1 cellular context compared by ENCODE assay signal in the genomic region with DNA sequence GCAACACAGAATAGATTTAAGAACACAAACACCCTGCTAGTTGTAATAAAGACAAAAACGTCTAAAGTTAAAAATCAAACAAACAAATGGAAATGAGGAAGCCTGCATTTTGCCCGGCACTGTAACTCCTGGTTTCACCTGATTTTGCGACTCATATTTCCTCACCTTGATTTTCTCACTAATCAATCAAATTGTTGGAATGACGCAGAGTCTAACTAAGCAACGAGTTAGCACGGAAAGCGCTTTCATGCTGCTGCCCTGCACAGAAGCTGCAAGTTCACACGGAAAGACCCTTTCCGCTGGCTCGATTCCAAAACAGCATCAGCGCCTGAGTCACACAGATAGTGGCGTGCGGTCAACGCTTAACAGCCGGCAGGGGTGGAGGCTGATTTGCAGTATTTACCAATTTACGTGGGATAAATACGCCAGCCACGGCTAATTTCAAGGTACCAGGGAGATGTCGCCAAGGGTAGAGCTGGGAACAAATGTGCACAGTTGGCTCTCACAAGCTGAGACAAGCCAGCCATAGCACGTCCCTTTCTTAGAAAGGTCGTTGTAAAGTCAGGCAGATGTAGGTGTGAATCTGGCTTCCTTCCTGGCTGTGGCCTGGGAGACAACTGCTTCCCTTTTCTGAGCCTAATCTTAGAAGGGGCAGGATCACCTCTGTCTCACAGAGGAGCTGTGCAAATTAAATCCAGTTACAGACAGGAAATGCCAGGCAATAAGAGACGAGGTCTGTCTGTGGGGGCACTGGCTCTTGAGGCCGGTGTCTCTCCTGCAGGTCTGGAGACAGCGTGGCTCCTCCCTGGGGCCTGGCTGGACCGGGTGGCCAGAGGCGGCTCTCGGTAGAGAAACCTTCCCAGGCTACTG.
TF ChIP-seq lines count a peak whose summit lies in the region.

No MANE protein-coding gene starts in this region.

TF ChIP-seq in GM12878, 131 proteins besides CTCF, POLR2A, EP300 and RAD21 (continued from another document and continues in another):
- TF ChIP-seq NBN (IDR thresholded peaks at IDR 0.05) (peak; percentile 84), ZNF384 (IDR thresholded peaks at IDR 0.05; ENCODE audit: borderline replicate concordance, low read depth, low read length) (no peak), CBX5 (IDR thresholded peaks at IDR 0.05; ENCODE audit: low read depth) (no peak), KAT2A (conservative IDR thresholded peaks at IDR 0.05; ENCODE audit: control insufficient read depth, low read depth, low read length) (no peak), ZNF622 (IDR thresholded peaks at IDR 0.05) (no peak), RB1 (IDR thresholded peaks at IDR 0.05; ENCODE audit: borderline replicate concordance) (no peak), RCOR1 (conservative IDR thresholded peaks at IDR 0.05; ENCODE audit: low read depth, low read length) (no peak), CBFB (IDR thresholded peaks at IDR 0.05; ENCODE audit: low read depth) (peak; percentile 86), NR2C1 (IDR thresholded peaks at IDR 0.05) (no peak), ESRRA (IDR thresholded peaks at IDR 0.05; ENCODE audit: low read length) (no peak), LARP7 (IDR thresholded peaks at IDR 0.05) (0 out of 2 replicates have a peak, but pooled peaks have one; percentile 34), KDM1A (IDR thresholded peaks at IDR 0.05; ENCODE audit: borderline replicate concordance) (no peak), YBX1 (IDR thresholded peaks at IDR 0.05) (no peak), IKZF2 (IDR thresholded peaks at IDR 0.05) (peak; percentile 82 to 87), MXI1 (IDR thresholded peaks at IDR 0.05; ENCODE audit: low read depth, low read length) (no peak), CREB1 (IDR thresholded peaks at IDR 0.05; ENCODE audit: low read depth) (peak; percentile 57), ZNF207 (IDR thresholded peaks at IDR 0.05; ENCODE audit: borderline replicate concordance) (no peak), SMC3 (IDR thresholded peaks at IDR 0.05; ENCODE audit: borderline replicate concordance, low read length) (no peak), GABPA (IDR thresholded peaks at IDR 0.05; ENCODE audit: low read depth) (no peak), ZNF274 (IDR thresholded peaks at IDR 0.05; ENCODE audit: insufficient read depth, insufficient read length) (no peak), MEF2B (IDR thresholded peaks at IDR 0.05; ENCODE audit: partially characterized antibody, poor library complexity, severe bottlenecking) (peak; percentile 76), SRF (IDR thresholded peaks at IDR 0.05; ENCODE audit: low read depth in 2 of 2, low read length in 2 of 2) (0 out of 4 replicates have a peak, but pooled peaks of 1 of the 2 experiments have one; percentile 33), DPF2 (IDR thresholded peaks at IDR 0.05) (peak; percentile 95)
- TF ChIP-seq, protein P1, sequence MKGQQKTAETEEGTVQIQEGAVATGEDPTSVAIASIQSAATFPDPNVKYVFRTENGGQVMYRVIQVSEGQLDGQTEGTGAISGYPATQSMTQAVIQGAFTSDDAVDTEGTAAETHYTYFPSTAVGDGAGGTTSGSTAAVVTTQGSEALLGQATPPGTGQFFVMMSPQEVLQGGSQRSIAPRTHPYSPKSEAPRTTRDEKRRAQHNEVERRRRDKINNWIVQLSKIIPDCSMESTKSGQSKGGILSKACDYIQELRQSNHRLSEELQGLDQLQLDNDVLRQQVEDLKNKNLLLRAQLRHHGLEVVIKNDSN (IDR thresholded peaks at IDR 0.05; ENCODE audit: borderline replicate concordance, extremely low read length, insufficient read depth, low read depth, low read length) = no peak
- TF ChIP-seq, protein P2, sequence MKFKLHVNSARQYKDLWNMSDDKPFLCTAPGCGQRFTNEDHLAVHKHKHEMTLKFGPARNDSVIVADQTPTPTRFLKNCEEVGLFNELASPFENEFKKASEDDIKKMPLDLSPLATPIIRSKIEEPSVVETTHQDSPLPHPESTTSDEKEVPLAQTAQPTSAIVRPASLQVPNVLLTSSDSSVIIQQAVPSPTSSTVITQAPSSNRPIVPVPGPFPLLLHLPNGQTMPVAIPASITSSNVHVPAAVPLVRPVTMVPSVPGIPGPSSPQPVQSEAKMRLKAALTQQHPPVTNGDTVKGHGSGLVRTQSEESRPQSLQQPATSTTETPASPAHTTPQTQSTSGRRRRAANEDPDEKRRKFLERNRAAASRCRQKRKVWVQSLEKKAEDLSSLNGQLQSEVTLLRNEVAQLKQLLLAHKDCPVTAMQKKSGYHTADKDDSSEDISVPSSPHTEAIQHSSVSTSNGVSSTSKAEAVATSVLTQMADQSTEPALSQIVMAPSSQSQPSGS (IDR thresholded peaks at IDR 0.05; ENCODE audit: low read length) = peak; percentile 70
- TF ChIP-seq, protein P3, sequence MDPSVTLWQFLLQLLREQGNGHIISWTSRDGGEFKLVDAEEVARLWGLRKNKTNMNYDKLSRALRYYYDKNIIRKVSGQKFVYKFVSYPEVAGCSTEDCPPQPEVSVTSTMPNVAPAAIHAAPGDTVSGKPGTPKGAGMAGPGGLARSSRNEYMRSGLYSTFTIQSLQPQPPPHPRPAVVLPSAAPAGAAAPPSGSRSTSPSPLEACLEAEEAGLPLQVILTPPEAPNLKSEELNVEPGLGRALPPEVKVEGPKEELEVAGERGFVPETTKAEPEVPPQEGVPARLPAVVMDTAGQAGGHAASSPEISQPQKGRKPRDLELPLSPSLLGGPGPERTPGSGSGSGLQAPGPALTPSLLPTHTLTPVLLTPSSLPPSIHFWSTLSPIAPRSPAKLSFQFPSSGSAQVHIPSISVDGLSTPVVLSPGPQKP (IDR thresholded peaks at IDR 0.05; ENCODE audit: low read depth, low read length) = no peak
- TF ChIP-seq, protein P4, sequence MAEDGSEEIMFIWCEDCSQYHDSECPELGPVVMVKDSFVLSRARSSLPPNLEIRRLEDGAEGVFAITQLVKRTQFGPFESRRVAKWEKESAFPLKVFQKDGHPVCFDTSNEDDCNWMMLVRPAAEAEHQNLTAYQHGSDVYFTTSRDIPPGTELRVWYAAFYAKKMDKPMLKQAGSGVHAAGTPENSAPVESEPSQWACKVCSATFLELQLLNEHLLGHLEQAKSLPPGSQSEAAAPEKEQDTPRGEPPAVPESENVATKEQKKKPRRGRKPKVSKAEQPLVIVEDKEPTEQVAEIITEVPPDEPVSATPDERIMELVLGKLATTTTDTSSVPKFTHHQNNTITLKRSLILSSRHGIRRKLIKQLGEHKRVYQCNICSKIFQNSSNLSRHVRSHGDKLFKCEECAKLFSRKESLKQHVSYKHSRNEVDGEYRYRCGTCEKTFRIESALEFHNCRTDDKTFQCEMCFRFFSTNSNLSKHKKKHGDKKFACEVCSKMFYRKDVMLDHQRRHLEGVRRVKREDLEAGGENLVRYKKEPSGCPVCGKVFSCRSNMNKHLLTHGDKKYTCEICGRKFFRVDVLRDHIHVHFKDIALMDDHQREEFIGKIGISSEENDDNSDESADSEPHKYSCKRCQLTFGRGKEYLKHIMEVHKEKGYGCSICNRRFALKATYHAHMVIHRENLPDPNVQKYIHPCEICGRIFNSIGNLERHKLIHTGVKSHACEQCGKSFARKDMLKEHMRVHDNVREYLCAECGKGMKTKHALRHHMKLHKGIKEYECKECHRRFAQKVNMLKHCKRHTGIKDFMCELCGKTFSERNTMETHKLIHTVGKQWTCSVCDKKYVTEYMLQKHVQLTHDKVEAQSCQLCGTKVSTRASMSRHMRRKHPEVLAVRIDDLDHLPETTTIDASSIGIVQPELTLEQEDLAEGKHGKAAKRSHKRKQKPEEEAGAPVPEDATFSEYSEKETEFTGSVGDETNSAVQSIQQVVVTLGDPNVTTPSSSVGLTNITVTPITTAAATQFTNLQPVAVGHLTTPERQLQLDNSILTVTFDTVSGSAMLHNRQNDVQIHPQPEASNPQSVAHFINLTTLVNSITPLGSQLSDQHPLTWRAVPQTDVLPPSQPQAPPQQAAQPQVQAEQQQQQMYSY (CRISPR knock-in tag; IDR thresholded peaks at IDR 0.05) = no peak
- TF ChIP-seq, protein P5, sequence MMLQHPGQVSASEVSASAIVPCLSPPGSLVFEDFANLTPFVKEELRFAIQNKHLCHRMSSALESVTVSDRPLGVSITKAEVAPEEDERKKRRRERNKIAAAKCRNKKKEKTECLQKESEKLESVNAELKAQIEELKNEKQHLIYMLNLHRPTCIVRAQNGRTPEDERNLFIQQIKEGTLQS (IDR thresholded peaks at IDR 0.05; ENCODE audit: borderline replicate concordance, extremely low read depth, low read depth, low read length) = no peak
- TF ChIP-seq, protein P6, sequence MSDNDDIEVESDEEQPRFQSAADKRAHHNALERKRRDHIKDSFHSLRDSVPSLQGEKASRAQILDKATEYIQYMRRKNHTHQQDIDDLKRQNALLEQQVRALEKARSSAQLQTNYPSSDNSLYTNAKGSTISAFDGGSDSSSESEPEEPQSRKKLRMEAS (IDR thresholded peaks at IDR 0.05; ENCODE audit: low read depth, low read length) = no peak
- TF ChIP-seq, protein P7, sequence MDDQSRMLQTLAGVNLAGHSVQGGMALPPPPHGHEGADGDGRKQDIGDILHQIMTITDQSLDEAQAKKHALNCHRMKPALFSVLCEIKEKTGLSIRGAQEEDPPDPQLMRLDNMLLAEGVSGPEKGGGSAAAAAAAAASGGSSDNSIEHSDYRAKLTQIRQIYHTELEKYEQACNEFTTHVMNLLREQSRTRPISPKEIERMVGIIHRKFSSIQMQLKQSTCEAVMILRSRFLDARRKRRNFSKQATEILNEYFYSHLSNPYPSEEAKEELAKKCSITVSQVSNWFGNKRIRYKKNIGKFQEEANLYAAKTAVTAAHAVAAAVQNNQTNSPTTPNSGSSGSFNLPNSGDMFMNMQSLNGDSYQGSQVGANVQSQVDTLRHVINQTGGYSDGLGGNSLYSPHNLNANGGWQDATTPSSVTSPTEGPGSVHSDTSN (IDR thresholded peaks at IDR 0.05; ENCODE audit: insufficient replicate concordance, low read depth, low read length) = peak; percentile 55
- TF ChIP-seq, protein P8, sequence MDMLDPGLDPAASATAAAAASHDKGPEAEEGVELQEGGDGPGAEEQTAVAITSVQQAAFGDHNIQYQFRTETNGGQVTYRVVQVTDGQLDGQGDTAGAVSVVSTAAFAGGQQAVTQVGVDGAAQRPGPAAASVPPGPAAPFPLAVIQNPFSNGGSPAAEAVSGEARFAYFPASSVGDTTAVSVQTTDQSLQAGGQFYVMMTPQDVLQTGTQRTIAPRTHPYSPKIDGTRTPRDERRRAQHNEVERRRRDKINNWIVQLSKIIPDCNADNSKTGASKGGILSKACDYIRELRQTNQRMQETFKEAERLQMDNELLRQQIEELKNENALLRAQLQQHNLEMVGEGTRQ (IDR thresholded peaks at IDR 0.05; ENCODE audit: borderline replicate concordance, low read depth, low read length) = no peak
- TF ChIP-seq, protein P9, sequence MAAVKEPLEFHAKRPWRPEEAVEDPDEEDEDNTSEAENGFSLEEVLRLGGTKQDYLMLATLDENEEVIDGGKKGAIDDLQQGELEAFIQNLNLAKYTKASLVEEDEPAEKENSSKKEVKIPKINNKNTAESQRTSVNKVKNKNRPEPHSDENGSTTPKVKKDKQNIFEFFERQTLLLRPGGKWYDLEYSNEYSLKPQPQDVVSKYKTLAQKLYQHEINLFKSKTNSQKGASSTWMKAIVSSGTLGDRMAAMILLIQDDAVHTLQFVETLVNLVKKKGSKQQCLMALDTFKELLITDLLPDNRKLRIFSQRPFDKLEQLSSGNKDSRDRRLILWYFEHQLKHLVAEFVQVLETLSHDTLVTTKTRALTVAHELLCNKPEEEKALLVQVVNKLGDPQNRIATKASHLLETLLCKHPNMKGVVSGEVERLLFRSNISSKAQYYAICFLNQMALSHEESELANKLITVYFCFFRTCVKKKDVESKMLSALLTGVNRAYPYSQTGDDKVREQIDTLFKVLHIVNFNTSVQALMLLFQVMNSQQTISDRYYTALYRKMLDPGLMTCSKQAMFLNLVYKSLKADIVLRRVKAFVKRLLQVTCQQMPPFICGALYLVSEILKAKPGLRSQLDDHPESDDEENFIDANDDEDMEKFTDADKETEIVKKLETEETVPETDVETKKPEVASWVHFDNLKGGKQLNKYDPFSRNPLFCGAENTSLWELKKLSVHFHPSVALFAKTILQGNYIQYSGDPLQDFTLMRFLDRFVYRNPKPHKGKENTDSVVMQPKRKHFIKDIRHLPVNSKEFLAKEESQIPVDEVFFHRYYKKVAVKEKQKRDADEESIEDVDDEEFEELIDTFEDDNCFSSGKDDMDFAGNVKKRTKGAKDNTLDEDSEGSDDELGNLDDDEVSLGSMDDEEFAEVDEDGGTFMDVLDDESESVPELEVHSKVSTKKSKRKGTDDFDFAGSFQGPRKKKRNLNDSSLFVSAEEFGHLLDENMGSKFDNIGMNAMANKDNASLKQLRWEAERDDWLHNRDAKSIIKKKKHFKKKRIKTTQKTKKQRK (IDR thresholded peaks at IDR 0.05; ENCODE audit: low read depth, low read length) = no peak
- TF ChIP-seq, protein P10, sequence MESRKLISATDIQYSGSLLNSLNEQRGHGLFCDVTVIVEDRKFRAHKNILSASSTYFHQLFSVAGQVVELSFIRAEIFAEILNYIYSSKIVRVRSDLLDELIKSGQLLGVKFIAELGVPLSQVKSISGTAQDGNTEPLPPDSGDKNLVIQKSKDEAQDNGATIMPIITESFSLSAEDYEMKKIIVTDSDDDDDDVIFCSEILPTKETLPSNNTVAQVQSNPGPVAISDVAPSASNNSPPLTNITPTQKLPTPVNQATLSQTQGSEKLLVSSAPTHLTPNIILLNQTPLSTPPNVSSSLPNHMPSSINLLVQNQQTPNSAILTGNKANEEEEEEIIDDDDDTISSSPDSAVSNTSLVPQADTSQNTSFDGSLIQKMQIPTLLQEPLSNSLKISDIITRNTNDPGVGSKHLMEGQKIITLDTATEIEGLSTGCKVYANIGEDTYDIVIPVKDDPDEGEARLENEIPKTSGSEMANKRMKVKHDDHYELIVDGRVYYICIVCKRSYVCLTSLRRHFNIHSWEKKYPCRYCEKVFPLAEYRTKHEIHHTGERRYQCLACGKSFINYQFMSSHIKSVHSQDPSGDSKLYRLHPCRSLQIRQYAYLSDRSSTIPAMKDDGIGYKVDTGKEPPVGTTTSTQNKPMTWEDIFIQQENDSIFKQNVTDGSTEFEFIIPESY (IDR thresholded peaks at IDR 0.05) = no peak
- TF ChIP-seq, protein P11, sequence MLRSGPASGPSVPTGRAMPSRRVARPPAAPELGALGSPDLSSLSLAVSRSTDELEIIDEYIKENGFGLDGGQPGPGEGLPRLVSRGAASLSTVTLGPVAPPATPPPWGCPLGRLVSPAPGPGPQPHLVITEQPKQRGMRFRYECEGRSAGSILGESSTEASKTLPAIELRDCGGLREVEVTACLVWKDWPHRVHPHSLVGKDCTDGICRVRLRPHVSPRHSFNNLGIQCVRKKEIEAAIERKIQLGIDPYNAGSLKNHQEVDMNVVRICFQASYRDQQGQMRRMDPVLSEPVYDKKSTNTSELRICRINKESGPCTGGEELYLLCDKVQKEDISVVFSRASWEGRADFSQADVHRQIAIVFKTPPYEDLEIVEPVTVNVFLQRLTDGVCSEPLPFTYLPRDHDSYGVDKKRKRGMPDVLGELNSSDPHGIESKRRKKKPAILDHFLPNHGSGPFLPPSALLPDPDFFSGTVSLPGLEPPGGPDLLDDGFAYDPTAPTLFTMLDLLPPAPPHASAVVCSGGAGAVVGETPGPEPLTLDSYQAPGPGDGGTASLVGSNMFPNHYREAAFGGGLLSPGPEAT (IDR thresholded peaks at IDR 0.05; ENCODE audit: low read depth) = peak; percentile 92
- TF ChIP-seq, protein P12, sequence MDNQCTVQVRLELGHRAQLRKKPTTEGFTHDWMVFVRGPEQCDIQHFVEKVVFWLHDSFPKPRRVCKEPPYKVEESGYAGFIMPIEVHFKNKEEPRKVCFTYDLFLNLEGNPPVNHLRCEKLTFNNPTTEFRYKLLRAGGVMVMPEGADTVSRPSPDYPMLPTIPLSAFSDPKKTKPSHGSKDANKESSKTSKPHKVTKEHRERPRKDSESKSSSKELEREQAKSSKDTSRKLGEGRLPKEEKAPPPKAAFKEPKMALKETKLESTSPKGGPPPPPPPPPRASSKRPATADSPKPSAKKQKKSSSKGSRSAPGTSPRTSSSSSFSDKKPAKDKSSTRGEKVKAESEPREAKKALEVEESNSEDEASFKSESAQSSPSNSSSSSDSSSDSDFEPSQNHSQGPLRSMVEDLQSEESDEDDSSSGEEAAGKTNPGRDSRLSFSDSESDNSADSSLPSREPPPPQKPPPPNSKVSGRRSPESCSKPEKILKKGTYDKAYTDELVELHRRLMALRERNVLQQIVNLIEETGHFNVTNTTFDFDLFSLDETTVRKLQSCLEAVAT (IDR thresholded peaks at IDR 0.05) = no peak
